In genomic region chr10:22271786-22272185, GRCh38 we compare ENCODE assay signal across 22 cellular contexts. TPM values are rescaled to one million over a fixed set of nuclear protein-coding genes. Genes with fewer than 3 reads are reported as not detected.
"Had no signal": no experiment of that assay in that cellular context is flagged by ENCODE, and none has a peak within 500 bp of the region (broad histone marks: within the 10 kb centered on the region; RNA-seq: fewer than 3 reads in every experiment).

No MANE protein-coding gene starts in this region.

- ATAC-seq: gastrocnemius medialis, heart left ventricle, right cardiac atrium, T-helper 17 cell had no signal

- H3K4me3 Mint-ChIP-seq: activated naive CD4-positive, alpha-beta T cell treated with anti-CD3 and anti-CD28 coated beads, Interleukin-2, amount 50 U/mL, for 24 hours; brain; immature natural killer cell; nephron; T-helper 17 cell had no signal

- H3K4me1 ChIP-seq: gastrocnemius medialis, heart left ventricle, SJCRH30, stomach, testis, upper lobe of left lung had no signal

- H3K36me3 Mint-ChIP-seq: activated naive CD4-positive, alpha-beta T cell treated with anti-CD3 and anti-CD28 coated beads, Interleukin-2, amount 50 U/mL, for 24 hours; brain; immature natural killer cell had no signal

- H3K27me3 ChIP-seq: gastrocnemius medialis, SJCRH30, testis, upper lobe of left lung had no signal

- H3K27ac Mint-ChIP-seq: activated naive CD4-positive, alpha-beta T cell treated with anti-CD3 and anti-CD28 coated beads, Interleukin-2, amount 50 U/mL, for 24 hours; activated T-helper 2 cell treated with anti-CD3 and anti-CD28 coated beads, Interferon-gamma antibody, Interleukin-2, Interleukin-4, amounts not matched to agents 10 μg/mL and 5 μg/mL and 100 μg/mL, durations not matched to agents 14 hours and 24 hours and 36 hours; brain; immature natural killer cell; nephron; progenitor cell of endocrine pancreas; T-helper 17 cell had no signal

- H3K36me3 ChIP-seq: gastrocnemius medialis, heart left ventricle, SJCRH30, stomach, upper lobe of left lung had no signal

- H3K4me1 Mint-ChIP-seq: activated naive CD4-positive, alpha-beta T cell treated with anti-CD3 and anti-CD28 coated beads, Interleukin-2, amount 50 U/mL, for 24 hours; brain; immature natural killer cell; nephron; T-helper 17 cell had no signal

- DNase-seq: amygdala; cortex of kidney; effector CD8-positive, alpha-beta T cell; gastrocnemius medialis; heart left ventricle; immature natural killer cell; right cardiac atrium; SJCRH30; stomach; T-helper 17 cell; testis; upper lobe of left lung had no signal

- H3K4me3 ChIP-seq: gastrocnemius medialis, heart left ventricle, SJCRH30, skin epidermis, stomach, testis, upper lobe of left lung had no signal

- H3K9me3 ChIP-seq: gastrocnemius medialis, heart left ventricle, SJCRH30, stomach, testis, upper lobe of left lung had no signal

- H3K9me3 Mint-ChIP-seq: activated naive CD4-positive, alpha-beta T cell treated with anti-CD3 and anti-CD28 coated beads, Interleukin-2, amount 50 U/mL, for 24 hours; activated T-helper 2 cell treated with anti-CD3 and anti-CD28 coated beads, Interferon-gamma antibody, Interleukin-2, Interleukin-4, amounts not matched to agents 10 μg/mL and 5 μg/mL and 100 μg/mL, durations not matched to agents 14 hours and 24 hours and 36 hours; immature natural killer cell; nephron had no signal

- H3K27ac ChIP-seq: gastrocnemius medialis, heart left ventricle, SJCRH30, skin epidermis, stomach, testis, upper lobe of left lung had no signal

RNA-seq across cellular contexts. Expression of gene EBLN1, which starts 54.0 kb away (rescaled TPM):
- total RNA-seq: activated T-helper 2 cell treated with anti-CD3 and anti-CD28 coated beads, Interferon-gamma antibody, Interleukin-2, Interleukin-4, amounts not matched to agents 10 μg/mL and 5 μg/mL and 100 μg/mL, durations not matched to agents 14 hours and 24 hours and 36 hours; endothelial cell of umbilical vein; gastrocnemius medialis; heart left ventricle; lower leg skin; mesenteric fat pad; omental fat pad; progenitor cell of endocrine pancreas; right cardiac atrium; SJCRH30; stomach; T-helper 17 cell; upper lobe of left lung had no signal
- polyA plus RNA-seq: endothelial cell of umbilical vein, heart left ventricle, immature natural killer cell, right cardiac atrium, stomach had no signal
